ENCODE assay signal across 14 cellular contexts in genomic region chr1:1554926-1555915, GRCh38. TPM values are rescaled to one million over a fixed set of nuclear protein-coding genes. Genes with fewer than 3 reads are reported as not detected.
DNase-seq lines count a peak whose midpoint lies in the region; ATAC-seq and TF ChIP-seq lines count a peak whose summit lies in the region.
"Had no signal": no experiment of that assay in that cellular context is flagged by ENCODE, and none has a peak within 500 bp of the region (broad histone marks: within the 10 kb centered on the region; RNA-seq: fewer than 3 reads in every experiment).

No MANE protein-coding gene starts in this region.

- H3K27ac Mint-ChIP-seq in mesothelial cell of epicardium: no peak overlapping the region
- H3K27ac Mint-ChIP-seq: activated CD4-positive, alpha-beta memory T cell treated with anti-CD3 and anti-CD28 coated beads for 36 hours had no signal

- ATAC-seq in lung (ENCODE audit: insufficient read depth, low FRiP score): peak; percentile 44
- ATAC-seq in HG02870 (IDR thresholded peaks at IDR 0.05; ENCODE audit: unreplicated experiment): no peak
- ATAC-seq: stimulated activated naive CD8-positive, alpha-beta T cell treated with anti-CD3 and anti-CD28 coated beads, Interleukin-15, Interleukin-2, amounts not matched to agents 100 U/mL and 50 U/mL, for 24 hours had no signal

- 80 to 86% methylated on average over 31 of the region's 31 CpGs for WGBS in lung, 2 donors

- H3K4me1 ChIP-seq in lung (ENCODE audit: control insufficient read depth in 2 of 2, insufficient read depth in 2 of 2, low read length in 2 of 2): peaks cover 0 to 6% of the 10 kb centered on the region in 2 donors

- DNase-seq in AG08396 (ENCODE audit: low spot score): peak; percentile 89
- DNase-seq in M059J (ENCODE audit: low read depth): peak; percentile 77
- DNase-seq in choroid plexus epithelial cell (ENCODE audit: low read depth): peak; percentile 91
- no peak for DNase-seq in lung (ENCODE audit: low spot score)
- DNase-seq in activated naive CD4-positive, alpha-beta T cell treated with Interleukin-2 at 50 U/mL for 16 hours: no peak
- no peak for DNase-seq in mesothelial cell of epicardium (ENCODE audit: low spot score in 2 of 2, unreplicated experiment in 2 of 2)
- DNase-seq in GM19240 (ENCODE audit: insufficient read length, low spot score): no peak
- DNase-seq: activated CD4-positive, alpha-beta memory T cell treated with anti-CD3 and anti-CD28 coated beads for 36 hours; DMS79 treated with DMSO at 0.1 percent for 48 hours; effector CD8-positive, alpha-beta T cell; NCI-H526; pancreas; stimulated activated naive CD8-positive, alpha-beta T cell treated with anti-CD3 and anti-CD28 coated beads, Interleukin-15, Interleukin-2, amounts not matched to agents 100 U/mL and 50 U/mL, for 24 hours had no signal

- H3K4me1 Mint-ChIP-seq in mesothelial cell of epicardium: no peaks in the 10 kb centered on the region

- no peaks in the 10 kb centered on the region for H3K27me3 Mint-ChIP-seq in mesothelial cell of epicardium (ENCODE audit: low read depth)
- H3K27me3 Mint-ChIP-seq: activated CD4-positive, alpha-beta memory T cell treated with anti-CD3 and anti-CD28 coated beads for 36 hours had no signal

- TF ChIP-seq CTCF in choroid plexus epithelial cell (conservative IDR thresholded peaks at IDR 0.05; ENCODE audit: low read depth, low read length): no peak
- no peak for TF ChIP-seq CTCF in lung (IDR thresholded peaks at IDR 0.05; ENCODE audit: control extremely low read depth, extremely low read depth)
- TF ChIP-seq CTCF in mesothelial cell of epicardium (IDR thresholded peaks at IDR 0.05; ENCODE audit: unreplicated experiment): no peak

- peaks cover 0 to 6% of the 10 kb centered on the region in 2 donors for H3K36me3 ChIP-seq in lung (ENCODE audit: control insufficient read depth in 2 of 2, insufficient read depth in 2 of 2, low read length in 2 of 2)
- H3K36me3 ChIP-seq: pancreas had no signal

- no peak overlapping the region for H3K4me3 Mint-ChIP-seq in mesothelial cell of epicardium
- H3K4me3 Mint-ChIP-seq: activated CD4-positive, alpha-beta memory T cell treated with anti-CD3 and anti-CD28 coated beads for 36 hours had no signal

- H3K9me3 Mint-ChIP-seq in mesothelial cell of epicardium: no peaks in the 10 kb centered on the region
- H3K9me3 Mint-ChIP-seq: activated CD4-positive, alpha-beta memory T cell treated with anti-CD3 and anti-CD28 coated beads for 36 hours had no signal

- H3K27ac ChIP-seq in lung (ENCODE audit: low read depth in 1 of 2, low read length in 1 of 2): peak overlapping the region in 1 of 2 donors; percentile 7
- H3K27ac ChIP-seq: pancreas had no signal

- no peaks in the 10 kb centered on the region for H3K9me3 ChIP-seq in lung (ENCODE audit: control insufficient read depth in 2 of 2, insufficient read depth in 1 of 2, low read length in 1 of 2)
- H3K9me3 ChIP-seq: pancreas had no signal

- no peaks in the 10 kb centered on the region for H3K27me3 ChIP-seq in lung (ENCODE audit: control insufficient read depth, insufficient read depth)
- H3K27me3 ChIP-seq: pancreas had no signal

- no peaks in the 10 kb centered on the region for H3K36me3 Mint-ChIP-seq in mesothelial cell of epicardium
- H3K36me3 Mint-ChIP-seq: activated CD4-positive, alpha-beta memory T cell treated with anti-CD3 and anti-CD28 coated beads for 36 hours had no signal

- H3K4me3 ChIP-seq in choroid plexus epithelial cell (ENCODE audit: low read depth, low read length) (no peak overlapping the region), lung (no peak overlapping the region)
- H3K4me3 ChIP-seq: pancreas had no signal

RNA-seq across cellular contexts. Expression of gene TMEM240, which starts 14.8 kb away (rescaled TPM):
- 0.15 TPM in 1 of 2 replicates, not detected in the other for total RNA-seq in M059J (2014; rRNA removed; shearing (Covaris generic))
- total RNA-seq in lung (1 to 10 TPM; 2.3 to 3.9 TPM), mesothelial cell of epicardium (16.7 to 18.3 TPM (median 17.3 TPM) in 3 replicates)
- polyA plus RNA-seq in lung: 1 to 10 TPM; 2.3 to 4.2 TPM

RNA-seq across cellular contexts. Expression of gene SSU72, which starts 19.4 kb away (rescaled TPM):
- 69.3 and 96.9 TPM in 2 replicates for total RNA-seq in M059J (2014; rRNA removed; shearing (Covaris generic))
- total RNA-seq in lung (100 to 1,000 TPM in 1 of 2 donors, 10 to 100 TPM in 1; 63.7 to 128 TPM), mesothelial cell of epicardium (97.2 to 98.8 TPM (median 97.4 TPM) in 3 replicates)
- polyA plus RNA-seq in lung: 100 to 1,000 TPM in 1 of 2 donors, 10 to 100 TPM in 1; 85.8 to 114 TPM

RNA-seq across cellular contexts. Expression of gene ATAD3A, which starts 43.3 kb away (rescaled TPM):
- 26.7 and 55.9 TPM in 2 replicates for total RNA-seq in M059J (2014; rRNA removed; shearing (Covaris generic))
- total RNA-seq in lung (10 to 100 TPM in 1 of 2 donors, 1 to 10 TPM in 1; 8.1 to 31.3 TPM), mesothelial cell of epicardium (31.8 to 35.4 TPM (median 35.3 TPM) in 3 replicates)
- 10 to 100 TPM; 26.9 to 29.8 TPM for polyA plus RNA-seq in lung

RNA-seq across cellular contexts. Expression of gene FNDC10, which starts 44.7 kb away (rescaled TPM):
- total RNA-seq in M059J (2014; rRNA removed; shearing (Covaris generic)): 1.1 and 6.1 TPM in 2 replicates
- 10 to 100 TPM in 1 of 2 donors, under 1 TPM in 1; 0.40 to 12.8 TPM for total RNA-seq in lung
- 10 to 100 TPM in 1 of 2 donors, 1 to 10 TPM in 1; 2.5 to 10.7 TPM for polyA plus RNA-seq in lung
- 5.4 to 6.2 TPM (median 5.4 TPM) in 3 replicates for total RNA-seq in mesothelial cell of epicardium

Comparison
In these comparisons a context has a peak if more than half of its experiments do, and no peak if none do; other contexts are left out.
1. DNase-seq: peak in AG08396 (single experiment), M059J (single experiment) and choroid plexus epithelial cell (single experiment); none in lung (single experiment), activated naive CD4-positive, alpha-beta T cell treated with Interleukin-2 at 50 U/mL for 16 hours (single experiment), mesothelial cell of epicardium (0 of 2) and GM19240 (single experiment).